ENCODE assay signal across 20 cellular contexts in the genomic region with DNA sequence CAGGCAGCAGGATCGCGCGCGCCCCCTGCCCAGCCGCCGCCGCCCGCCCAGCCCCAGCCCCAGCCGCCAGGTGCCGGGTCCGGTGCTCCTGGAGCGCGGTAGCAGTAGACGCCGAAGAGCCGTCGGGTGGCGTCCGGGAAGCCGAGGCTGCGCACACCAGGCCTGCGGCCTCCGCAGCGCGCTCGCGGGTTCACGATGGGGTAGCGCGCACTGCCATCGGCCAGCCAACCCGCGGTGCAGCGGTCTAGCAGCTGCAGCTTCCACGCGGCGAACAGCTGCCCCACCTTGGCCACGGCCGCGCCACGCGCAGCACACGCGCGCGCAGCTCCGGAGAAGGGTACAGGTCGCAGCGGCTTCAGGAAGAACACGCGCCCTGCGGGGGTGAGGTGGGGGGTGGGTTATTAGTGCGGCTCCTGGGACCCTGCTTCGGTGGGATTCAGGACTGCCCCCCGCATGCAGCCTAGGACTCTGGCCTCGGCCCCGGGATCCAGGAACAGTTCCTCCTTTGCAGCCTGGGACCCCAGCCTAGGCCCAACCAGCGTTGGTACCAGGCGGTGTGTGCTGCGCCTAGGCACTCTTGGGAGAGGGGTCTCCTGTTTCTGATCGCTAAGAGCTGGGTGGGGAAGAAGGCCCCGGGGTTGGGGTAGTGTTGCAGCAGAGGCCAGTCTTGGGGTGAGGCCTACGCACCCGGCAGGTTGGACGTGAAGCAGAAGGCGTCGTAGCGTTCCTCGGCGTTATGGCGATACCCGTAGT.
"Had no signal": no experiment of that assay in that cellular context is flagged by ENCODE, and none has a peak within 500 bp of the region (broad histone marks: within the 10 kb centered on the region; RNA-seq: fewer than 3 reads in every experiment).

No MANE protein-coding gene starts in this region.

- FAIRE-seq: keratinocyte had no signal

- DNase-seq: heart right ventricle; kidney glomerular epithelial cell; left cardiac atrium; left ventricle myocardium superior; midbrain; mucosa of descending colon; naive thymus-derived CD4-positive, alpha-beta T cell; right cardiac atrium; stimulated activated CD4-positive, alpha-beta T cell treated with anti-CD3 and anti-CD28 coated beads, Interleukin-12 subunit alpha, Interleukin-12 subunit beta, amount 100 ng/mL, for 4 hours; stimulated activated CD4-positive, alpha-beta T cell treated with anti-CD3 and anti-CD28 coated beads, Interleukin-15, amount 100 ng/mL, for 24 hours; stimulated activated CD4-positive, alpha-beta T cell treated with anti-CD3 and anti-CD28 coated beads, Interleukin-2, amount 100 ng/mL, for 24 hours; stimulated activated CD4-positive, alpha-beta T cell treated with anti-CD3 and anti-CD28 coated beads, Interleukin-4, amount 100 ng/mL, for 1 hour; stimulated activated naive B cell treated with anti-CD40 and anti-IgM and Interleukin-4, amounts not matched to agents 10 μg/mL and 1 μg/mL and 100 μg/mL, for 72 hours; stimulated activated naive CD8-positive, alpha-beta T cell treated with anti-CD3 and anti-CD28 coated beads, Interleukin-15, Interleukin-2, amounts not matched to agents 100 U/mL and 50 U/mL, for 24 hours; stomach; testis; thyroid gland; transverse colon had no signal

- ATAC-seq: left cardiac atrium; left ventricle myocardium superior; mucosa of descending colon; naive thymus-derived CD4-positive, alpha-beta T cell; sciatic nerve; stimulated activated naive B cell treated with anti-CD40 and anti-IgM and Interleukin-4, amounts not matched to agents 10 μg/mL and 1 μg/mL and 100 μg/mL, for 72 hours; stimulated activated naive CD8-positive, alpha-beta T cell treated with anti-CD3 and anti-CD28 coated beads, Interleukin-15, Interleukin-2, amounts not matched to agents 100 U/mL and 50 U/mL, for 24 hours had no signal
